9 cellular contexts compared by ENCODE assay signal in the genomic region with DNA sequence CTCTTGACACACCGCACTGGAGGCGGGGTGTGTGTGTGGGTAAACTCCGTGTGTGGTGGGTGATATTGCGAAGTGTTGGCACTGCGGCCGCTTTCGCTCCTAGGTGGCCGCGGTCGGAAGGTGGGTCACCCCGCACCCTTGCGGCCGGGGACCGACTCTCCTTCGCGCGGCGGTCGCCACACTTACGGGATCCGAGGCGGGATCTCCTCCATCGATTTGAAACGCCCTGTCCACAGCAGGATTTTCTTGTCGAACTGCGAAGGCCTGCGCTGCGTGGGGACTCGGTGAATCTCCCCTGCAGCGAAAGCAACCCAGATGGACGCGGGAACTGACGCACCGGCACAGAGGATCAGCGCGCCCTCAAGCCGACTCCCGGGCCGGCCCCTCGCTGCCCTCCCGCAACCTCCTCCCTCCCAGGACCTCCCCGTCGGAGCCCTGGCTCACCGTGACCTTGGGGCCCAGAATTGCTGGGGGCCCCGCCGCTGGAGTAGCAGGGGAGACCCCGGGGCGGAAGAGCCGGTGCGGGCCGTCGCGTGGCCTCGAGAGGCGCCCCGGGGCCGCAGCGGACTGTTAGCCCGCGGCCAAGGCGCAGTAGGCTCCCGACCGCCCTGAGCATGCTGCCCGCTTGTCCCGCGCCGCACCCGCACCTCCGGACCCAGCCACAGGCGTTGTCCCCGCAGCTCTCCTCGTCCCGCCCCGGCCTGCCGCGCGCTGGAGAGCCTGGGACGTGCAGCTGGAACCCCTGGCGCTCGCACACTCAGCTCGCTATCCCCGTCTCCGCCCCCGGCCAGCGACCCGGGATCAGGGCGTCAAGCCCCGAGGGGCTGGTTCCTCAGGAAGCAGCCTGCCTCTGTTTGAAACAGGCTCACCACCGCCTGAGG. TPM values are rescaled to one million over a fixed set of nuclear protein-coding genes. Genes with fewer than 3 reads are reported as not detected.
DNase-seq lines count a peak whose midpoint lies in the region; ATAC-seq, FAIRE-seq and TF ChIP-seq lines count a peak whose summit lies in the region.
"Had no signal": no experiment of that assay in that cellular context is flagged by ENCODE, and none has a peak within 500 bp of the region (broad histone marks: within the 10 kb centered on the region; RNA-seq: fewer than 3 reads in every experiment).

A gene (minus strand): TSS at position 759 of the 881 bp plus-strand sequence. CDS start 143 bp downstream, at position 616.

- H3K27me3 ChIP-seq in Panc1 (ENCODE audit: control insufficient read depth, insufficient read depth, low read length), result peaks cover 12% of the 10 kb centered on the region; the same call in 1 of the 2 replicates
- H3K27me3 ChIP-seq in uterus, result no peaks in the 10 kb centered on the region

- peak; percentile 22 for DNase-seq in GM12892 (ENCODE audit: insufficient read length)
- no peak for DNase-seq in Panc1 (ENCODE audit: low read depth, low spot score)
- peak; percentile 11 for DNase-seq in epithelial cell of esophagus (ENCODE audit: low read depth)
- peak in 2 of 3 donors; percentile 5 to 27 for DNase-seq in mucosa of descending colon
- DNase-seq in uterus, result peak; percentile 24 to 57
- no peak for DNase-seq in H4 (ENCODE audit: low spot score)

- H3K27ac ChIP-seq in Panc1 (ENCODE audit: low read length) (no peak within 1 kb of the TSS), uterus (peak within 1 kb of the TSS; percentile 25 to 52)
- H3K27ac ChIP-seq: KMS-11 had no signal

- POLR2A ChIA-PET in Panc1 (lab: Charles Lee), result no interaction called here

- TF ChIP-seq POLR2A in GM12892 (IDR thresholded peaks at IDR 0.05; ENCODE audit: low read depth, low read length) (no peak), uterus (IDR thresholded peaks at IDR 0.05) (no peak)

- H3K36me3 ChIP-seq in Panc1 (ENCODE audit: control insufficient read depth, insufficient read depth, low read length) (no peaks in the 10 kb centered on the region), mucosa of descending colon (ENCODE audit: low read depth) (no peaks in the 10 kb centered on the region), uterus (no peaks in the 10 kb centered on the region)

- intact Hi-C loops in Panc1 (cut with micrococcal nuclease; ENCODE audit: unreplicated experiment), result no loop called here
- intact Hi-C loops in mucosa of descending colon (cut with DNase I, micrococcal nuclease), result no loop called here
- intact Hi-C loops in uterus (cut with DNase I; ENCODE audit: low total_unique reads), result no loop called here

- CTCF ChIA-PET in Panc1 (lab: Charles Lee), result interaction anchor here (0.6 kb wide), 1 partner anchor 162 kb away, joined by 9 read pairs; no protein-coding TSS in a partner anchor

- no peak for TF ChIP-seq CTCF in Panc1 (IDR thresholded peaks at IDR 0.05)
- no peak for TF ChIP-seq CTCF in epithelial cell of esophagus (IDR thresholded peaks at IDR 0.05; ENCODE audit: insufficient read depth, low read depth, low read length, missing control alignments)
- TF ChIP-seq CTCF in mucosa of descending colon (IDR thresholded peaks at IDR 0.05), result no peak
- TF ChIP-seq CTCF in uterus (IDR thresholded peaks at IDR 0.05), result no peak

- H3K4me3 ChIP-seq in Panc1 (ENCODE audit: low read depth in 2 of 2, low read length in 2 of 2) (peak within 1 kb of the TSS; percentile 32 to 36), epithelial cell of esophagus (ENCODE audit: low read length) (peak within 1 kb of the TSS; percentile 22), mucosa of descending colon (no peak within 1 kb of the TSS), uterus (peak within 1 kb of the TSS; percentile 25 to 39)

- ATAC-seq in Panc1 (peak; percentile 74), mucosa of descending colon (peak; percentile 59), GM21786 (IDR thresholded peaks at IDR 0.05; ENCODE audit: unreplicated experiment) (no peak), HG02798 (IDR thresholded peaks at IDR 0.05; ENCODE audit: poor library complexity, unreplicated experiment) (no peak)

- H3K9me3 ChIP-seq in Panc1 (ENCODE audit: control insufficient read depth, insufficient read depth, low read depth, low read length) (no peaks in the 10 kb centered on the region), mucosa of descending colon (no peaks in the 10 kb centered on the region), uterus (no peaks in the 10 kb centered on the region)

- BruUV-seq in Panc1 (replicated peaks; lab: Mats Ljungman, UMichigan), result no TSS peak

- in situ Hi-C loops in Panc1 (cut with HindIII; ENCODE audit: low pct_unique_long_range_greater_than_20kb, low sequenced_read_pairs), result no loop called here

- no peaks in the 10 kb centered on the region for H3K4me1 ChIP-seq in Panc1 (ENCODE audit: control insufficient read depth, insufficient read depth, low read length)
- peaks cover 2% of the 10 kb centered on the region for H3K4me1 ChIP-seq in mucosa of descending colon (ENCODE audit: low read depth)
- no peaks in the 10 kb centered on the region for H3K4me1 ChIP-seq in uterus

- FAIRE-seq in GM12892 (lab: Jason Lieb, UNC), result no peak

RNA-seq across cellular contexts. Expression of the gene that starts here (rescaled TPM):
- polyA plus RNA-seq in GM12892 (2012; ENCODE audit: missing spikeins), result not detected
- total RNA-seq in Panc1 (2021; ENCODE audit: unreplicated experiment) (not detected), mucosa of descending colon (under 1 TPM in 2 of 3 donors, not detected in 1; 0.76 to 0.96 TPM), uterus (10 to 100 TPM in 2 of 4 donors, 1 to 10 TPM in 1, under 1 TPM in 1; 0.59 to 46.6 (median 14.6) TPM)
- polyA plus RNA-seq in Panc1 (2012; ENCODE audit: insufficient read length), result not detected
- total RNA-seq in H4 (2014; rRNA removed; shearing (Covaris generic)), result not detected in 2 replicates

Comparison
In these comparisons a context has a peak if more than half of its experiments do, and no peak if none do; other contexts are left out.
1. Peak in ATAC-seq and H3K4me3 ChIP-seq in Panc1; RNA of the gene not detected or under 1 TPM.
2. Peak in DNase-seq and ATAC-seq in mucosa of descending colon; RNA of the gene not detected or under 1 TPM.
3. DNase-seq: peak in GM12892 (single experiment), epithelial cell of esophagus (single experiment) and uterus (2 of 2); none in Panc1 (single experiment) and H4 (single experiment).